Comparison of ENCODE assay signal across 32 cellular contexts in genomic region chr2:573025-573424, GRCh38.
"Had no signal": no experiment of that assay in that cellular context is flagged by ENCODE, and none has a peak within 500 bp of the region (broad histone marks: within the 10 kb centered on the region; RNA-seq: fewer than 3 reads in every experiment).

No MANE protein-coding gene starts in this region.

- DNase-seq: activated B cell treated with CpG ODN at 0.5 μM for 24 hours; activated CD4-positive, alpha-beta T cell treated with anti-CD3 and anti-CD28 coated beads for 48 hours; activated CD4-positive, alpha-beta T cell treated with anti-CD3 and anti-CD28 coated beads, Interleukin-2, amount 50 U/mL, for 1 hour; activated CD4-positive, alpha-beta T cell treated with anti-CD3 and anti-CD28 coated beads, Interleukin-2, amount 50 U/mL, for 48 hours; activated CD8-positive, alpha-beta memory T cell treated with anti-CD3 and anti-CD28 coated beads for 24 hours; activated CD8-positive, alpha-beta T cell treated with anti-CD3 and anti-CD28 coated beads for 36 hours; activated effector memory CD4-positive, alpha-beta T cell treated with Interleukin-2 at 50 U/mL for 16 hours; activated gamma-delta T cell treated with Interleukin-2 at 50 U/mL for 16 hours; activated naive CD4-positive, alpha-beta T cell treated with anti-CD3 and anti-CD28 coated beads, Interleukin-2, amount 50 U/mL, for 16 hours; activated naive CD4-positive, alpha-beta T cell treated with Interleukin-2 at 50 U/mL for 16 hours; activated T-cell treated with anti-CD3 and anti-CD28 coated beads, Interleukin-2, amount 50 U/mL, for 4 hours; amniotic stem cell; anterior cingulate cortex; brain microvascular endothelial cell; caudate nucleus; cortex of kidney; dermis blood vessel endothelial cell; effector CD4-positive, alpha-beta T cell; effector memory CD8-positive, alpha-beta T cell; erythroblast; esophagus squamous epithelium; foreskin melanocyte; T-helper 1 cell; T-helper 17 cell; T1000; WERI-Rb-1 had no signal

- FAIRE-seq: astrocyte, colon had no signal

- H3K36me3 ChIP-seq: brain microvascular endothelial cell, esophagus squamous epithelium, gastroesophageal sphincter, WERI-Rb-1 had no signal

- H3K4me1 ChIP-seq: gastroesophageal sphincter had no signal

- H3K4me3 ChIP-seq: esophagus squamous epithelium, gastroesophageal sphincter had no signal

- H3K27ac Mint-ChIP-seq: activated B cell treated with CpG ODN at 0.5 μM for 24 hours; activated CD8-positive, alpha-beta T cell treated with anti-CD3 and anti-CD28 coated beads for 36 hours; activated naive CD8-positive, alpha-beta T cell; activated T-helper 17 cell treated with anti-CD3 and anti-CD28 coated beads, Interleukin-2, amount 50 U/mL, for 72 hours; effector memory CD8-positive, alpha-beta T cell; T-helper 17 cell; T-helper 2 cell treated with Interferon-gamma antibody and Interleukin-4, amounts not matched to agents 5 μg/mL and 100 μg/mL, for 36 hours had no signal

- H3K4me1 Mint-ChIP-seq: activated B cell treated with CpG ODN at 0.5 μM for 24 hours; activated T-helper 17 cell treated with anti-CD3 and anti-CD28 coated beads, Interleukin-2, amount 50 U/mL, for 72 hours; T-helper 17 cell had no signal

- H3K27me3 ChIP-seq: brain microvascular endothelial cell had no signal

- H3K27ac ChIP-seq: brain microvascular endothelial cell, esophagus squamous epithelium, gastroesophageal sphincter, WERI-Rb-1 had no signal

- H3K4me3 Mint-ChIP-seq: activated B cell treated with CpG ODN at 0.5 μM for 24 hours; activated CD8-positive, alpha-beta T cell treated with anti-CD3 and anti-CD28 coated beads for 36 hours; activated naive CD8-positive, alpha-beta T cell; activated T-cell treated with anti-CD3 and anti-CD28 coated beads, Interleukin-2, amount 50 U/mL, for 4 hours; activated T-helper 17 cell treated with anti-CD3 and anti-CD28 coated beads, Interleukin-2, amount 50 U/mL, for 72 hours; effector memory CD8-positive, alpha-beta T cell; T-helper 17 cell; T-helper 2 cell treated with Interferon-gamma antibody and Interleukin-4, amounts not matched to agents 5 μg/mL and 100 μg/mL, for 36 hours had no signal
